ENCODE assay signal across 17 cellular contexts in genomic region chr7:16428672-16429071, GRCh38. TPM values are rescaled to one million over a fixed set of nuclear protein-coding genes. Genes with fewer than 3 reads are reported as not detected.
DNase-seq lines count a peak whose midpoint lies in the region; TF ChIP-seq lines count a peak whose summit lies in the region.
"Had no signal": no experiment of that assay in that cellular context is flagged by ENCODE, and none has a peak within 500 bp of the region (broad histone marks: within the 10 kb centered on the region; RNA-seq: fewer than 3 reads in every experiment).

No MANE protein-coding gene starts in this region.

- no peaks in the 10 kb centered on the region for H3K27me3 ChIP-seq in Caco-2 (replicated peaks; ENCODE audit: control insufficient read depth, insufficient read depth, low read length)
- H3K27me3 ChIP-seq in ovary: no peaks in the 10 kb centered on the region
- H3K27me3 ChIP-seq: BE2C had no signal

- H3K9me3 Mint-ChIP-seq in Caco-2 (ENCODE audit: unreplicated experiment): no peaks in the 10 kb centered on the region
- H3K9me3 Mint-ChIP-seq: H9 had no signal

- CTCF ChIA-PET in Caco-2 (lab: Charles Lee): no interaction called here

- BruUV-seq in Caco-2 (replicated peaks; lab: Mats Ljungman, UMichigan): no TSS peak

- H3K4me3 ChIP-seq in NB4 (ENCODE audit: low read depth, low read length): no peak overlapping the region
- no peak overlapping the region for H3K4me3 ChIP-seq in astrocyte of the spinal cord (ENCODE audit: low read depth, low read length)
- H3K4me3 ChIP-seq in Caco-2 (ENCODE audit: low read depth, low read length): no peak overlapping the region
- no peak overlapping the region for H3K4me3 ChIP-seq in ovary
- H3K4me3 ChIP-seq: lung had no signal

- H3K9me3 ChIP-seq in Caco-2: no peaks in the 10 kb centered on the region
- H3K9me3 ChIP-seq in ovary: no peaks in the 10 kb centered on the region
- H3K9me3 ChIP-seq: BE2C had no signal

- 44 to 60% (median 45%) methylated on average over 2 of the region's 2 CpGs for WGBS in ovary, 3 donors

- H3K4me3 Mint-ChIP-seq in Caco-2 (ENCODE audit: unreplicated experiment): no peak overlapping the region
- H3K4me3 Mint-ChIP-seq: H9 had no signal

- TF ChIP-seq POLR2A in NB4 (IDR thresholded peaks at IDR 0.05; ENCODE audit: extremely low read depth, insufficient read length): no peak
- no peak for TF ChIP-seq POLR2A in ovary (IDR thresholded peaks at IDR 0.05)

- H3K36me3 Mint-ChIP-seq in Caco-2 (ENCODE audit: insufficient read depth, unreplicated experiment): no peaks in the 10 kb centered on the region

- intact Hi-C loops in Caco-2 (cut with micrococcal nuclease; ENCODE audit: unreplicated experiment): no loop called here
- intact Hi-C loops in ovary (cut with DNase I): no loop called here

- POLR2A ChIA-PET in Caco-2 (lab: Charles Lee): no interaction called here

- no peak overlapping the region for H3K27ac ChIP-seq in ovary
- H3K27ac ChIP-seq: parathyroid adenoma had no signal

- no peaks in the 10 kb centered on the region for H3K36me3 ChIP-seq in Caco-2 (ENCODE audit: control insufficient read depth, insufficient read depth, low read length)
- H3K36me3 ChIP-seq in ovary: no peaks in the 10 kb centered on the region
- H3K36me3 ChIP-seq: BE2C had no signal

- H3K27ac Mint-ChIP-seq in Caco-2 (ENCODE audit: unreplicated experiment): no peak overlapping the region
- H3K27ac Mint-ChIP-seq: H9 had no signal

- in situ Hi-C loops in astrocyte of the spinal cord (cut with HindIII; ENCODE audit: low sequenced_read_pairs): no loop called here

- H3K27me3 Mint-ChIP-seq in Caco-2 (ENCODE audit: insufficient read depth, unreplicated experiment): no peaks in the 10 kb centered on the region

- TF ChIP-seq CTCF in NB4 (IDR thresholded peaks at IDR 0.05; ENCODE audit: low read depth, low read length) (no peak), astrocyte of the spinal cord (IDR thresholded peaks at IDR 0.05; ENCODE audit: low read depth, low read length) (no peak), Caco-2 (IDR thresholded peaks at IDR 0.05; ENCODE audit: insufficient read depth in 1 of 2, low read depth in 1 of 2, low read length in 1 of 2, severe bottlenecking in 1 of 2, unreplicated experiment in 1 of 2) (no peak), ovary (IDR thresholded peaks at IDR 0.05) (no peak)

- H3K4me1 Mint-ChIP-seq in Caco-2 (ENCODE audit: low read depth, unreplicated experiment): peaks cover 12% of the 10 kb centered on the region
- H3K4me1 Mint-ChIP-seq: H9 had no signal

- H3K4me1 ChIP-seq in Caco-2 (peaks cover 13% of the 10 kb centered on the region; the same call in 1 of the 2 replicates), ovary (ENCODE audit: insufficient read depth) (no peaks in the 10 kb centered on the region)
- H3K4me1 ChIP-seq: parathyroid adenoma had no signal

- DNase-seq in EL (peak; percentile 89), NB4 (ENCODE audit: low read depth) (peak; percentile 26), astrocyte of the spinal cord (ENCODE audit: low read depth, low spot score) (peak; percentile 58), mucosa of gallbladder (ENCODE audit: low spot score) (peak; percentile 32), NCI-H187 treated with DMSO at 0.1 percent for 48 hours (lab: John Stamatoyannopoulos, UW) (no peak), Caco-2 (no peak), ovary (no peak), DMS 273 (lab: John Stamatoyannopoulos, UW; ENCODE audit: unreplicated experiment) (no peak)
- DNase-seq: activated CD4-positive, alpha-beta T cell treated with anti-CD3 and anti-CD28 coated beads for 4 hours; activated T-cell treated with anti-CD3 and anti-CD28 coated beads, Interleukin-2, amount 50 U/mL, for 48 hours; BE2C; effector CD4-positive, alpha-beta T cell; H9; NCI-H2029 had no signal

- no peak for TF ChIP-seq EP300 in ovary (IDR thresholded peaks at IDR 0.05)

RNA-seq across cellular contexts. Expression of gene CRPPA, which starts 7.3 kb away (rescaled TPM):
- total RNA-seq in mucosa of gallbladder (3.3 TPM), Caco-2 (2022) (7.3 and 7.9 TPM in 2 replicates), ovary (1 to 10 TPM; 2.9 to 5.2 (median 3.7) TPM)
- polyA plus RNA-seq in ovary: 1 to 10 TPM in 1 of 2 donors, under 1 TPM in 1; 0.68 to 1.7 TPM

RNA-seq across cellular contexts. Expression of gene SOSTDC1, which starts 36.9 kb away (rescaled TPM):
- total RNA-seq in mucosa of gallbladder (0.12 TPM), Caco-2 (2022) (8.1 and 8.4 TPM in 2 replicates), ovary (10 to 100 TPM in 1 of 7 donors, 1 to 10 TPM in 1, under 1 TPM in 4, not detected in 1; 0.33 to 10.3 (median 0.81) TPM)
- under 1 TPM; 0.12 to 0.58 TPM for polyA plus RNA-seq in ovary
- total RNA-seq: G401, H9 had no signal

Comparison
In these comparisons a context has a peak if more than half of its experiments do, and no peak if none do; other contexts are left out.
1. DNase-seq: peak in EL (single experiment), NB4 (single experiment), astrocyte of the spinal cord (single experiment) and mucosa of gallbladder (single experiment); none in NCI-H187 treated with DMSO at 0.1 percent for 48 hours (single experiment), Caco-2 (0 of 2), ovary (0 of 5) and DMS 273 (single experiment).